In the genomic region with DNA sequence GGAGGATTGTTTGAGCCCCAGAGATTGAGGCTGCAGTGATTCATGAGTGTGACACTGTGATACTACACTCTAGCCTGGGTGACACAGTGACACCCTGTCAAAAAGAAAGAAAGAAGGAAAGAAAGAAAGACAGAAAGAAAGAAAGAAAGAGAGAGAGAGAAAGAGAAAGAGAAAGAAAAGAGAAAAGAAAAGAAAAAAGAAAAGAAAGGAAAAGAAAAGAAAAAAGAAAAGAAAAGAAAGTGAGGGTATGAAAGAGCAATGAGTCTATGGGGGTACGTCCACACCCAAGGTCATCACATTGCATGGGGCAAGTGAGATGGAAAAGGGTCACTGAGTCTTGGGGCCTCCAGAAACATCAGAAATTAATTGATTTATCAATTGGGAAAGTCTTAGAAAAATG, we compare ENCODE assay signal across 21 cellular contexts.
DNase-seq lines count a peak whose midpoint lies in the region; ATAC-seq and TF ChIP-seq lines count a peak whose summit lies in the region.
"Had no signal": no experiment of that assay in that cellular context is flagged by ENCODE, and none has a peak within 500 bp of the region (broad histone marks: within the 10 kb centered on the region; RNA-seq: fewer than 3 reads in every experiment).

No MANE protein-coding gene starts in this region.

- H3K27me3 Mint-ChIP-seq in WTC11 (ENCODE audit: low read depth) (no peaks in the 10 kb centered on the region), neural crest cell (ENCODE audit: low read depth) (no peaks in the 10 kb centered on the region)
- H3K27me3 Mint-ChIP-seq: CD4-positive, CD25-positive, alpha-beta regulatory T cell; CD8-positive, alpha-beta memory T cell had no signal

- CTCF ChIA-PET in WTC11 (lab: Charles Lee): no interaction called here

- H3K9me3 ChIP-seq in BLaER1 treated with 17β-estradiol and CSF1 and Interleukin-3, amounts not matched to agents 10 nM and 100 nM (replicated peaks in 1 of 11): peaks cover 0 to 10% (median 7%) of the 10 kb centered on the region in 11 experiments; a peak in 14 of 22 replicates
- H3K9me3 ChIP-seq: BE2C had no signal

- H3K36me3 Mint-ChIP-seq in WTC11 (0 out of 2 replicates have a peak, but pooled peaks cover 2% of the 10 kb centered on the region), neural crest cell (ENCODE audit: low read depth) (peaks cover 8% of the 10 kb centered on the region)
- H3K36me3 Mint-ChIP-seq: CD4-positive, CD25-positive, alpha-beta regulatory T cell; CD8-positive, alpha-beta memory T cell had no signal

- intact Hi-C loops in sciatic nerve (cut with DNase I): no loop called here

- peaks cover 14 to 35% (median 25%) of the 10 kb centered on the region in 10 experiments for H3K4me1 ChIP-seq in BLaER1 treated with 17β-estradiol and CSF1 and Interleukin-3, amounts not matched to agents 10 nM and 100 nM
- H3K4me1 ChIP-seq: BE2C had no signal

- DNase-seq in WTC11 (ENCODE audit: low spot score) (no peak), neural crest cell (ENCODE audit: low read depth, low spot score) (no peak), sciatic nerve (ENCODE audit: low spot score) (no peak), OCI-M2 (lab: John Stamatoyannopoulos, UW; ENCODE audit: unreplicated experiment) (no peak)
- DNase-seq in stimulated activated CD4-positive, alpha-beta T cell treated with anti-CD3 and anti-CD28 coated beads, Interleukin-2, amount 100 ng/mL, for 24 hours: no peak
- DNase-seq: 8988T; ACHN; AML-193; BE2C; CD4-positive, CD25-positive, alpha-beta regulatory T cell; CD8-positive, alpha-beta memory T cell; DMS 273 treated with DMSO at 0.1 percent for 48 hours; DMS79 treated with DMSO at 0.1 percent for 48 hours; GF-D8; H9; HFFc6 had no signal

- H3K4me3 ChIP-seq in BLaER1 treated with 17β-estradiol and CSF1 and Interleukin-3, amounts not matched to agents 10 nM and 100 nM: no peak overlapping the region
- H3K4me3 ChIP-seq: A549, GM23338 had no signal

- H3K9me3 Mint-ChIP-seq in WTC11 (peaks cover 29% of the 10 kb centered on the region), neural crest cell (peaks cover 14% of the 10 kb centered on the region)

- ATAC-seq in WTC11: no peak
- no peak for ATAC-seq in sciatic nerve
- ATAC-seq: A549, GM23338, HCT116 had no signal

- H3K27ac Mint-ChIP-seq in WTC11 (no peak overlapping the region), neural crest cell (ENCODE audit: unreplicated experiment) (peak overlapping the region; percentile 45)
- H3K27ac Mint-ChIP-seq: CD4-positive, CD25-positive, alpha-beta regulatory T cell; CD8-positive, alpha-beta memory T cell; GM23338; HFFc6 had no signal

- no peak overlapping the region for H3K9ac ChIP-seq in BLaER1 treated with 17β-estradiol and CSF1 and Interleukin-3, amounts not matched to agents 10 nM and 100 nM

- POLR2A ChIA-PET in WTC11 (lab: Charles Lee): no interaction called here

- H3K4me1 Mint-ChIP-seq in WTC11 (peaks cover 24% of the 10 kb centered on the region), neural crest cell (peaks cover 32% of the 10 kb centered on the region)
- H3K4me1 Mint-ChIP-seq: CD4-positive, CD25-positive, alpha-beta regulatory T cell; CD8-positive, alpha-beta memory T cell had no signal

- H3K27ac ChIP-seq in BLaER1 treated with 17β-estradiol and CSF1 and Interleukin-3, amounts not matched to agents 10 nM and 100 nM: peak overlapping the region in 1 of 11 experiments; percentile 3; a peak in 1 of 22 replicates
- H3K27ac ChIP-seq: A549, C4-2B had no signal

- H3K27me3 ChIP-seq in BLaER1 treated with 17β-estradiol and CSF1 and Interleukin-3, amounts not matched to agents 10 nM and 100 nM: no peaks in the 10 kb centered on the region
- H3K27me3 ChIP-seq: BE2C had no signal

- no peaks in the 10 kb centered on the region for H4K20me1 ChIP-seq in BLaER1 treated with 17β-estradiol and CSF1 and Interleukin-3, amounts not matched to agents 10 nM and 100 nM

- no peak for TF ChIP-seq CTCF in WTC11 (IDR thresholded peaks at IDR 0.05)
- no peak for TF ChIP-seq CTCF in neural crest cell (conservative IDR thresholded peaks at IDR 0.05)

- peak overlapping the region in 8 of 11 experiments; percentile 13 to 62 (median 46); a peak in 13 of 22 replicates for H3K4me2 ChIP-seq in BLaER1 treated with 17β-estradiol and CSF1 and Interleukin-3, amounts not matched to agents 10 nM and 100 nM
- H3K4me2 ChIP-seq: A549, GM23338 had no signal

- H3K4me3 Mint-ChIP-seq in WTC11: no peak overlapping the region
- H3K4me3 Mint-ChIP-seq in neural crest cell: no peak overlapping the region
- H3K4me3 Mint-ChIP-seq: CD4-positive, CD25-positive, alpha-beta regulatory T cell; CD8-positive, alpha-beta memory T cell; GM23338; H9; HFFc6 had no signal

- H3K36me3 ChIP-seq in BLaER1 treated with 17β-estradiol and CSF1 and Interleukin-3, amounts not matched to agents 10 nM and 100 nM: no peaks in the 10 kb centered on the region
- H3K36me3 ChIP-seq: BE2C had no signal

TF ChIP-seq in WTC11, 78 proteins besides CTCF, POLR2A, EP300 and RAD21:
- TF ChIP-seq, protein P1, sequence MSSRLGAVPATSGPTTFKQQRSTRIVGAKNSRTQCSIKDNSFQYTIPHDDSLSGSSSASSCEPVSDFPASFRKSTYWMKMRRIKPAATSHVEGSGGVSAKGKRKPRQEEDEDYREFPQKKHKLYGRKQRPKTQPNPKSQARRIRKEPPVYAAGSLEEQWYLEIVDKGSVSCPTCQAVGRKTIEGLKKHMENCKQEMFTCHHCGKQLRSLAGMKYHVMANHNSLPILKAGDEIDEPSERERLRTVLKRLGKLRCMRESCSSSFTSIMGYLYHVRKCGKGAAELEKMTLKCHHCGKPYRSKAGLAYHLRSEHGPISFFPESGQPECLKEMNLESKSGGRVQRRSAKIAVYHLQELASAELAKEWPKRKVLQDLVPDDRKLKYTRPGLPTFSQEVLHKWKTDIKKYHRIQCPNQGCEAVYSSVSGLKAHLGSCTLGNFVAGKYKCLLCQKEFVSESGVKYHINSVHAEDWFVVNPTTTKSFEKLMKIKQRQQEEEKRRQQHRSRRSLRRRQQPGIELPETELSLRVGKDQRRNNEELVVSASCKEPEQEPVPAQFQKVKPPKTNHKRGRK (CRISPR knock-in tag; IDR thresholded peaks at IDR 0.05; ENCODE audit: borderline replicate concordance): 0 out of 2 replicates have a peak, but pooled peaks have one; percentile 31
- no peak for TF ChIP-seq MYBL2 (CRISPR knock-in tag; IDR thresholded peaks at IDR 0.05)
- no peak for TF ChIP-seq ESRRA (CRISPR knock-in tag; IDR thresholded peaks at IDR 0.05; ENCODE audit: borderline replicate concordance)
- TF ChIP-seq, protein P2, sequence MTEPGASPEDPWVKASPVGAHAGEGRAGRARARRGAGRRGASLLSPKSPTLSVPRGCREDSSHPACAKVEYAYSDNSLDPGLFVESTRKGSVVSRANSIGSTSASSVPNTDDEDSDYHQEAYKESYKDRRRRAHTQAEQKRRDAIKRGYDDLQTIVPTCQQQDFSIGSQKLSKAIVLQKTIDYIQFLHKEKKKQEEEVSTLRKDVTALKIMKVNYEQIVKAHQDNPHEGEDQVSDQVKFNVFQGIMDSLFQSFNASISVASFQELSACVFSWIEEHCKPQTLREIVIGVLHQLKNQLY (CRISPR knock-in tag; IDR thresholded peaks at IDR 0.05): no peak
